In genomic region chr1:245197911-245198379, GRCh38 we compare ENCODE assay signal across 16 cellular contexts. TPM values are rescaled to one million over a fixed set of nuclear protein-coding genes. Genes with fewer than 3 reads are reported as not detected.
A peak's percentile ranks its signal among the peaks of the same experiment; 100 is the strongest.
DNase-seq lines count a peak whose midpoint lies in the region; ATAC-seq and TF ChIP-seq lines count a peak whose summit lies in the region.
"Had no signal": no experiment of that assay in that cellular context is flagged by ENCODE, and none has a peak within 500 bp of the region (broad histone marks: within the 10 kb centered on the region; RNA-seq: fewer than 3 reads in every experiment).

No MANE protein-coding gene starts in this region.

- H3K4me1 Mint-ChIP-seq in neural progenitor cell (peaks cover 67% of the 10 kb centered on the region), T-cell (peaks cover 0 to 6% (median 1%) of the 10 kb centered on the region in 3 donors), GM23338 (peaks cover 47% of the 10 kb centered on the region)
- H3K4me1 Mint-ChIP-seq: IgD-negative memory B cell had no signal

- peaks cover 22% of the 10 kb centered on the region for H3K27me3 ChIP-seq in NT2/D1 (ENCODE audit: insufficient read depth, insufficient read length)
- H3K27me3 ChIP-seq in fibroblast of lung (ENCODE audit: control insufficient read depth, insufficient read depth, low read length): no peaks in the 10 kb centered on the region
- H3K27me3 ChIP-seq in neural progenitor cell: no peaks in the 10 kb centered on the region
- no peaks in the 10 kb centered on the region for H3K27me3 ChIP-seq in neuronal stem cell (ENCODE audit: control insufficient read depth in 3 of 3, insufficient read depth in 3 of 3, low read depth in 1 of 3, low read length in 3 of 3)
- H3K27me3 ChIP-seq in GM23338 (ENCODE audit: insufficient read depth): no peaks in the 10 kb centered on the region
- H3K27me3 ChIP-seq: right atrium auricular region had no signal

- no peak overlapping the region for H3K23ac ChIP-seq in neuronal stem cell (ENCODE audit: low read depth, low read length, poor library complexity)

- H2BK120ac ChIP-seq in neuronal stem cell (ENCODE audit: low read depth, low read length): no peak overlapping the region

- no peak overlapping the region for H3K4ac ChIP-seq in neuronal stem cell (ENCODE audit: low read length)

- no peak overlapping the region for H3K4me3 Mint-ChIP-seq in neural progenitor cell
- no peak overlapping the region for H3K4me3 Mint-ChIP-seq in T-cell
- H3K4me3 Mint-ChIP-seq in GM23338: no peak overlapping the region
- H3K4me3 Mint-ChIP-seq: activated T-cell treated with anti-CD3 and anti-CD28 coated beads, Interleukin-2, amount 50 U/mL, for 24 hours; IgD-negative memory B cell had no signal

- peaks cover 6% of the 10 kb centered on the region for H3K9me3 Mint-ChIP-seq in neural progenitor cell
- no peaks in the 10 kb centered on the region for H3K9me3 Mint-ChIP-seq in T-cell
- no peaks in the 10 kb centered on the region for H3K9me3 Mint-ChIP-seq in GM23338
- H3K9me3 Mint-ChIP-seq: activated T-cell treated with anti-CD3 and anti-CD28 coated beads, Interleukin-2, amount 50 U/mL, for 24 hours had no signal

- no peak overlapping the region for H3K18ac ChIP-seq in neuronal stem cell (ENCODE audit: low read length)

- no peak overlapping the region for H2BK15ac ChIP-seq in neuronal stem cell (ENCODE audit: low read length)

- H3K9me3 ChIP-seq in NT2/D1 (ENCODE audit: insufficient read depth, low read length): no peaks in the 10 kb centered on the region
- no peaks in the 10 kb centered on the region for H3K9me3 ChIP-seq in fibroblast of lung (ENCODE audit: control insufficient read depth, insufficient read depth, low read depth, low read length)
- no peaks in the 10 kb centered on the region for H3K9me3 ChIP-seq in neural progenitor cell (ENCODE audit: low read depth)
- H3K9me3 ChIP-seq in neuronal stem cell (replicated peaks in 1 of 2; ENCODE audit: control insufficient read depth in 2 of 2, insufficient read depth in 1 of 2, low read depth in 1 of 2, low read length in 2 of 2): peaks cover 0 to 7% of the 10 kb centered on the region in 2 donors
- H3K9me3 ChIP-seq: mucosa of descending colon, right atrium auricular region had no signal

- H3K27me3 Mint-ChIP-seq in neural progenitor cell (ENCODE audit: insufficient read depth, low read depth) (peaks cover 14% of the 10 kb centered on the region), T-cell (peaks cover 24% of the 10 kb centered on the region in 2 donors), GM23338 (ENCODE audit: insufficient read depth, low read depth, poor library complexity) (peaks cover 8% of the 10 kb centered on the region)

- H4K20me1 ChIP-seq in fibroblast of lung (ENCODE audit: control insufficient read depth, extremely low read depth, insufficient read depth, low read length) (no peaks in the 10 kb centered on the region), neural progenitor cell (ENCODE audit: low read depth) (no peaks in the 10 kb centered on the region), GM23338 (replicated peaks; ENCODE audit: insufficient read depth) (no peaks in the 10 kb centered on the region)

- no peak for ATAC-seq in T-cell (replicated peaks in 1 of 4)
- ATAC-seq in GM23338: no peak
- ATAC-seq: GM12878, mucosa of descending colon had no signal

- H3K9me2 ChIP-seq in GM23338 (ENCODE audit: insufficient read depth): no peaks in the 10 kb centered on the region

- H3K27ac Mint-ChIP-seq in neural progenitor cell: no peak overlapping the region
- no peak overlapping the region for H3K27ac Mint-ChIP-seq in T-cell
- no peak overlapping the region for H3K27ac Mint-ChIP-seq in GM23338
- H3K27ac Mint-ChIP-seq: activated T-cell treated with anti-CD3 and anti-CD28 coated beads, Interleukin-2, amount 50 U/mL, for 24 hours; IgD-negative memory B cell had no signal

- no peaks in the 10 kb centered on the region for H3K79me1 ChIP-seq in neuronal stem cell (ENCODE audit: low read depth, low read length)

- CTCF ChIA-PET in T-cell (lab: Charles Lee): no interaction called here

- H3K4me1 ChIP-seq in NT2/D1 (ENCODE audit: insufficient read depth, insufficient read length) (peaks cover 5% of the 10 kb centered on the region), fibroblast of lung (ENCODE audit: control insufficient read depth, extremely low read depth, insufficient read depth, low read length) (no peaks in the 10 kb centered on the region), neural progenitor cell (peaks cover 52% of the 10 kb centered on the region), neuronal stem cell (ENCODE audit: control insufficient read depth in 2 of 2, insufficient read depth in 1 of 2, low read depth in 1 of 2, low read length in 2 of 2) (peaks cover 8 to 9% of the 10 kb centered on the region in 2 donors), GM23338 (ENCODE audit: insufficient read depth) (peaks cover 20% of the 10 kb centered on the region)
- H3K4me1 ChIP-seq: right atrium auricular region had no signal

- H2AK5ac ChIP-seq in neuronal stem cell (ENCODE audit: low read depth, low read length): no peak overlapping the region

- no peak overlapping the region for H4K8ac ChIP-seq in neuronal stem cell (ENCODE audit: low read depth, low read length)

- no peak overlapping the region for H2AFZ ChIP-seq in fibroblast of lung (ENCODE audit: low read length)
- no peak overlapping the region for H2AFZ ChIP-seq in neural progenitor cell (replicated peaks)
- no peak overlapping the region for H2AFZ ChIP-seq in neuronal stem cell (ENCODE audit: low read length)
- no peak overlapping the region for H2AFZ ChIP-seq in GM23338

- no peak overlapping the region for H2BK5ac ChIP-seq in neuronal stem cell (ENCODE audit: low read length)

- POLR2A ChIA-PET in T-cell (lab: Charles Lee): no interaction called here

- TF ChIP-seq CTCF in fibroblast of lung (conservative IDR thresholded peaks at IDR 0.05 in 1 of 2, IDR thresholded peaks at IDR 0.05 in 1 of 2; ENCODE audit: low read depth in 1 of 2, low read length in 2 of 2) (no peak), neural progenitor cell (IDR thresholded peaks at IDR 0.05) (no peak), GM23338 (conservative IDR thresholded peaks at IDR 0.05; ENCODE audit: low read depth in 2 of 2) (no peak)

- WGBS in neuronal stem cell (ENCODE audit: extremely low coverage in 2 of 2, insufficient read length in 2 of 2, insufficient replicate concordance in 1 of 2), 2 donors: no CpG with 5 or more reads among the region's 1 CpG

- H3K36me3 ChIP-seq in NT2/D1 (ENCODE audit: insufficient read depth, insufficient read length, low read length) (no peaks in the 10 kb centered on the region), fibroblast of lung (ENCODE audit: control insufficient read depth, insufficient read depth, low read length) (no peaks in the 10 kb centered on the region), neural progenitor cell (no peaks in the 10 kb centered on the region), neuronal stem cell (replicated peaks in 1 of 2; ENCODE audit: control insufficient read depth in 2 of 2, insufficient read depth in 2 of 2, low read length in 2 of 2) (peaks cover 0 to 2% of the 10 kb centered on the region in 2 donors), GM23338 (ENCODE audit: insufficient read depth) (no peaks in the 10 kb centered on the region)
- H3K36me3 ChIP-seq: right atrium auricular region had no signal

- H3K27ac ChIP-seq in fibroblast of lung (ENCODE audit: insufficient read depth, low read length) (no peak overlapping the region), neural progenitor cell (peak overlapping the region; percentile 62), neuronal stem cell (replicated peaks; ENCODE audit: low read length) (no peak overlapping the region), GM23338 (ENCODE audit: low read depth) (no peak overlapping the region)
- H3K27ac ChIP-seq: right atrium auricular region had no signal

- H2BK12ac ChIP-seq in neuronal stem cell (ENCODE audit: low read length): no peak overlapping the region

- H3K36me3 Mint-ChIP-seq in neural progenitor cell (no peaks in the 10 kb centered on the region), T-cell (no peaks in the 10 kb centered on the region), GM23338 (ENCODE audit: low read depth) (no peaks in the 10 kb centered on the region)
- H3K36me3 Mint-ChIP-seq: IgD-negative memory B cell had no signal

- H3K4me2 ChIP-seq in fibroblast of lung (ENCODE audit: extremely low read depth, insufficient read depth, low read length): no peak overlapping the region
- H3K4me2 ChIP-seq in neural progenitor cell: peak overlapping the region; percentile 57
- no peak overlapping the region for H3K4me2 ChIP-seq in neuronal stem cell (ENCODE audit: insufficient read depth, low read length, poor library complexity, severe bottlenecking)
- no peak overlapping the region for H3K4me2 ChIP-seq in GM23338

- H3F3A ChIP-seq in neural progenitor cell (ENCODE audit: low read depth): peaks cover 30% of the 10 kb centered on the region
- no peaks in the 10 kb centered on the region for H3F3A ChIP-seq in GM23338 (replicated peaks; ENCODE audit: low read depth)

- DNase-seq in EH (ENCODE audit: low read depth) (peak; percentile 75), NT2/D1 (ENCODE audit: low read depth, low spot score) (no peak), fibroblast of lung (ENCODE audit: low read depth in 2 of 2) (peak; percentile 14 to 89), neural progenitor cell (ENCODE audit: low spot score) (no peak), T-cell (no peak), neuronal stem cell (ENCODE audit: low spot score) (no peak), GM23338 (ENCODE audit: low spot score) (no peak), CD1c-positive myeloid dendritic cell (ENCODE audit: extremely low spot score) (no peak)
- DNase-seq: activated CD4-positive, alpha-beta T cell treated with anti-CD3 and anti-CD28 coated beads for 1 hour; activated T-cell treated with anti-CD3 and anti-CD28 coated beads, Interleukin-2, amount 50 U/mL, for 24 hours; mucosa of descending colon; NCI-H2081 treated with DMSO at 0.1 percent for 48 hours; substantia nigra had no signal

- no peak overlapping the region for H3K14ac ChIP-seq in neuronal stem cell (ENCODE audit: low read length)

- H3K79me2 ChIP-seq in fibroblast of lung (ENCODE audit: control insufficient read depth, insufficient read depth, low read length) (no peaks in the 10 kb centered on the region), neural progenitor cell (ENCODE audit: low read depth) (no peaks in the 10 kb centered on the region), GM23338 (replicated peaks; ENCODE audit: insufficient read depth) (no peaks in the 10 kb centered on the region)

- no peak overlapping the region for H4K91ac ChIP-seq in neuronal stem cell (ENCODE audit: low read depth, low read length, poor library complexity)

- H3K9ac ChIP-seq in NT2/D1 (ENCODE audit: insufficient read length, low read depth) (peak overlapping the region; percentile 29), fibroblast of lung (ENCODE audit: insufficient read depth, low read length) (no peak overlapping the region), neural progenitor cell (no peak overlapping the region), neuronal stem cell (ENCODE audit: low read depth, low read length, poor library complexity) (no peak overlapping the region)

- H3K4me3 ChIP-seq in NT2/D1 (ENCODE audit: insufficient read length, low read depth) (no peak overlapping the region), fibroblast of lung (replicated peaks in 1 of 4; ENCODE audit: control extremely low read depth in 1 of 4, insufficient read depth in 1 of 4, low read depth in 3 of 4, low read length in 4 of 4) (peak overlapping the region in 2 of 4 experiments; percentile 14 to 38), neural progenitor cell (no peak overlapping the region), neuronal stem cell (ENCODE audit: low read length in 2 of 2) (no peak overlapping the region), GM23338 (no peak overlapping the region)
- H3K4me3 ChIP-seq: GM12878, mucosa of descending colon, right atrium auricular region had no signal

RNA-seq across cellular contexts. Expression of gene KIF26B, which starts 43.2 kb away (rescaled TPM):
- 6.1 and 6.9 TPM in 2 replicates for total RNA-seq in fibroblast of lung
- 0.90 and 5.3 TPM in 2 replicates for polyA plus RNA-seq in fibroblast of lung
- 1.9 and 16.8 TPM in 2 replicates for polyA plus RNA-seq in fibroblast of lung (2012)
- 3.9 and 28.5 TPM in 2 replicates for polyA minus RNA-seq in fibroblast of lung (ENCODE audit: low replicate concordance)
- total RNA-seq in neural progenitor cell (ENCODE audit: low replicate concordance): 0.47 and 1.2 TPM in 2 replicates
- under 1 TPM in 3 of 5 donors, not detected in 2; 0.03 to 0.06 (median 0.05) TPM for total RNA-seq in T-cell
- polyA plus RNA-seq in neuronal stem cell (2013, experiment 1 of 2): 0.33 TPM
- polyA plus RNA-seq in neuronal stem cell (2013, experiment 2 of 2): 0.26 TPM
- total RNA-seq in GM23338 (2014; rRNA removed; shearing (Covaris generic)): 0.19 and 0.76 TPM in 2 replicates
- polyA plus RNA-seq in GM23338 (2016; fragmentation: Nextera tagmentation; extraction: Ambion mirVana): 0.03 and 0.28 TPM in 2 replicates

Comparison
In these comparisons a context has a peak if more than half of its experiments do, and no peak if none do; other contexts are left out.
1. DNase-seq: peak in EH (single experiment) and fibroblast of lung (2 of 2); none in NT2/D1 (single experiment), neural progenitor cell (single experiment), T-cell (0 of 34), neuronal stem cell (single experiment), GM23338 (single experiment) and CD1c-positive myeloid dendritic cell (single experiment).